Comparison of ENCODE assay signal across 8 cellular contexts in the genomic region with DNA sequence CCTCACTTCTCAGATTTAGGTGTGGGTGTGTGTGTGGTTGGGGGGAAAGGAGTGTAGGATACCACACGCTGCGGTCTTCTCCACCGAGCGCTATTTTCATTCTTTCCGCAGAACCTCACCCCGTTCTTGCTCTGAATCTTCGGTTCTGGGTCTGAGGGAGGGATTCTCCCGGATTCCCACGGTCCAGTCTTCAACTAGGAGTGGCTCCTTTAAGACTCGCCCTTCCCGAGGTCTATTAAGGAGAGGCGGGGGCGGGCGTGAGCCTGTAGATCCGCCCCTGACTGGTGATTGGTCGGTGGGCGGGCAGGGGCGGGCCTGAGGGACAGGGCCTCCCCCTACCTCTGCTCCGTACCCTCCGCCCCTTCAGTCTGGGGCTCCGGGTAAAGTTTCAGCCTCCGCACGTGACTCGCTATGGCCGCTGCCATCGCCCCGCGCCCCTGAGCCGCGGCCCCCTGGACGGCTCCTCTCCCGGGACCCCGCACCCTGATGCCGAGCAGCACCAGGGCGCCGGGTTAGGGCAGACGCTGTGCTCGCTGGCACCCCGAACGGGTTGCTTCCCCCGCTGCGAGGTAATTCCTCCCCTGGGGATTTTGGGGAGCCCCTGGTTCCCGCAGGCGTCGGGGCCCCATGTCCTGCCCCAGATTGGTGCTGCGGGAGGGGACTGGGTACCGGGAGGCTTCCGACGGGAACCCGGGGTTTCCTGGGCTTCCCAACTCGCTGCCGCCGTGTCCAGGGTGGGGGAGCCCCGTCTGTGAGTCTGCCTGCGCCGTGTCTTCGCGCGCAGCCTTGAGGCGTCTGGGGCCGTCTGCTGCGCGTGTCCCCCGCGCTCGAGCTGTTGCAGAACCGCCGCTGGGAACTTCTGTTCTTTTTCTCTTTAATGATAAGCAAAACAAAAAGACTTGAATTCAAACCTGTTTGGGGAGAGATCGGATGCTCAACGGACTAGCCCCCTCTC. TPM values are rescaled to one million over a fixed set of nuclear protein-coding genes. Genes with fewer than 3 reads are reported as not detected.
DNase-seq lines count a peak whose midpoint lies in the region; ATAC-seq and TF ChIP-seq lines count a peak whose summit lies in the region.

No MANE protein-coding gene starts in this region.

- no peaks in the 10 kb centered on the region for H3K9me3 ChIP-seq in right cardiac atrium (ENCODE audit: control insufficient read depth, low read length)
- no peaks in the 10 kb centered on the region for H3K9me3 ChIP-seq in uterus

- no peaks in the 10 kb centered on the region for H3K27me3 ChIP-seq in right cardiac atrium (ENCODE audit: control insufficient read depth, insufficient read depth)
- H3K27me3 ChIP-seq in uterus, result no peaks in the 10 kb centered on the region

- H3K4me3 ChIP-seq in GM12875 (ENCODE audit: low read depth, low read length) (peak overlapping the region; percentile 67), right cardiac atrium (ENCODE audit: low read length) (peak overlapping the region; percentile 70), uterus (peak overlapping the region; percentile 52 to 94)

- peak; percentile 78 to 90 for TF ChIP-seq POLR2A in uterus (IDR thresholded peaks at IDR 0.05)

- peaks cover 74% of the 10 kb centered on the region for H3K4me1 Mint-ChIP-seq in T-helper 1 cell treated with Interleukin-12 subunit alpha and Interleukin-12 subunit beta and Interleukin-4 antibody, amounts not matched to agents 30 μg/mL and 1 μg/mL, for 36 hours (ENCODE audit: low read depth)

- H3K27ac ChIP-seq in right cardiac atrium (ENCODE audit: low read length) (peak overlapping the region; percentile 97), uterus (peak overlapping the region; percentile 83 to 95)

- no peaks in the 10 kb centered on the region for H3K27me3 Mint-ChIP-seq in T-helper 1 cell treated with Interleukin-12 subunit alpha and Interleukin-12 subunit beta and Interleukin-4 antibody, amounts not matched to agents 30 μg/mL and 1 μg/mL, for 36 hours (ENCODE audit: low read depth)

- DNase-seq in NCI-H146 treated with DMSO at 0.1 percent for 48 hours (lab: John Stamatoyannopoulos, UW; ENCODE audit: unreplicated experiment), result peak; percentile 85
- peak in 55 of 56 donors; percentile 28 to 95 (median 83) for DNase-seq in amygdala (lab: John Stamatoyannopoulos, UW)
- peak; percentile 96 to 99 (median 98) for DNase-seq in right cardiac atrium
- DNase-seq in pulmonary artery endothelial cell (ENCODE audit: low read depth, low spot score), result peak; percentile 86
- DNase-seq in uterus, result peak; percentile 96 to 97

- H3K36me3 ChIP-seq in uterus, result no peaks in the 10 kb centered on the region

- TF ChIP-seq CTCF in GM12875 (IDR thresholded peaks at IDR 0.05; ENCODE audit: borderline replicate concordance, insufficient read depth, low read depth, low read length) (no peak), uterus (IDR thresholded peaks at IDR 0.05) (peak in 1 of 4 experiments; percentile 4)

- H3K27ac Mint-ChIP-seq in T-helper 1 cell treated with Interleukin-12 subunit alpha and Interleukin-12 subunit beta and Interleukin-4 antibody, amounts not matched to agents 30 μg/mL and 1 μg/mL, for 36 hours, result peak overlapping the region; percentile 86

- peak overlapping the region; percentile 90 for H3K4me3 Mint-ChIP-seq in T-helper 1 cell treated with Interleukin-12 subunit alpha and Interleukin-12 subunit beta and Interleukin-4 antibody, amounts not matched to agents 30 μg/mL and 1 μg/mL, for 36 hours

- peak; percentile 74 for ATAC-seq in HG02798 (IDR thresholded peaks at IDR 0.05; ENCODE audit: poor library complexity, unreplicated experiment)
- peak; percentile 92 to 93 for ATAC-seq in right cardiac atrium

- intact Hi-C loops in right cardiac atrium (cut with DNase I), result no loop called here
- intact Hi-C loops in uterus (cut with DNase I; ENCODE audit: low total_unique reads), result no loop called here

- under 1% methylated on average over 70 of the region's 70 CpGs for WGBS in right cardiac atrium

- peaks cover 2% of the 10 kb centered on the region for H3K36me3 Mint-ChIP-seq in T-helper 1 cell treated with Interleukin-12 subunit alpha and Interleukin-12 subunit beta and Interleukin-4 antibody, amounts not matched to agents 30 μg/mL and 1 μg/mL, for 36 hours (ENCODE audit: low read depth)

- H3K9me3 Mint-ChIP-seq in T-helper 1 cell treated with Interleukin-12 subunit alpha and Interleukin-12 subunit beta and Interleukin-4 antibody, amounts not matched to agents 30 μg/mL and 1 μg/mL, for 36 hours, result no peaks in the 10 kb centered on the region

- peaks cover 41% of the 10 kb centered on the region for H3K4me1 ChIP-seq in right cardiac atrium (ENCODE audit: control insufficient read depth, insufficient read depth, low read length)
- peaks cover 17 to 46% of the 10 kb centered on the region in 2 donors for H3K4me1 ChIP-seq in uterus

RNA-seq across cellular contexts. Expression of a gene that starts 9.2 kb away (rescaled TPM):
- total RNA-seq in right cardiac atrium (10 to 100 TPM; 26.2 to 39.0 (median 29.1) TPM), pulmonary artery endothelial cell (8.7 and 9.2 TPM in 2 replicates), uterus (10 to 100 TPM; 18.9 to 80.5 (median 46.3) TPM)
- polyA plus RNA-seq in right cardiac atrium, result 28.3 TPM

RNA-seq across cellular contexts. Expression of a gene that starts 30.5 kb away (rescaled TPM):
- total RNA-seq in right cardiac atrium (1 to 10 TPM; 1.0 to 1.8 (median 1.3) TPM), pulmonary artery endothelial cell (25.5 and 41.3 TPM in 2 replicates), uterus (10 to 100 TPM in 1 of 4 donors, under 1 TPM in 1, not detected in 2; 0.88 to 11.3 TPM)
- polyA plus RNA-seq in right cardiac atrium, result 0.36 TPM

RNA-seq across cellular contexts. Expression of a gene that starts 46.4 kb away (rescaled TPM):
- total RNA-seq in right cardiac atrium, result 1 to 10 TPM in 1 of 4 donors, under 1 TPM in 3; 0.74 to 1.4 (median 0.86) TPM
- polyA plus RNA-seq in right cardiac atrium, result 0.27 TPM
- 0.20 and 0.35 TPM in 2 replicates for total RNA-seq in pulmonary artery endothelial cell
- 1 to 10 TPM in 1 of 4 donors, under 1 TPM in 1, not detected in 2; 0.83 to 3.8 TPM for total RNA-seq in uterus

Comparison
In these comparisons a context has a peak if more than half of its experiments do, and no peak if none do; other contexts are left out.
1. Peak in every context shown above with its lines: DNase-seq, ATAC-seq, H3K4me3 ChIP-seq and H3K27ac ChIP-seq.